Comparison of ENCODE assay signal across 22 cellular contexts in genomic region chr6:6842301-6842700, GRCh38.
DNase-seq lines count a peak whose midpoint lies in the region; ATAC-seq, FAIRE-seq and TF ChIP-seq lines count a peak whose summit lies in the region.
"Had no signal": no experiment of that assay in that cellular context is flagged by ENCODE, and none has a peak within 500 bp of the region (broad histone marks: within the 10 kb centered on the region; RNA-seq: fewer than 3 reads in every experiment).

No MANE protein-coding gene starts in this region.

- no peaks in the 10 kb centered on the region for H4K20me1 ChIP-seq in hepatocyte (ENCODE audit: insufficient read depth, poor library complexity, severe bottlenecking)
- H4K20me1 ChIP-seq: BLaER1 treated with 17β-estradiol and CSF1 and Interleukin-3, amounts not matched to agents 10 nM and 100 nM had no signal

- FAIRE-seq in bronchial epithelial cell (lab: Jason Lieb, UNC) (no peak), urothelium cell line (lab: Jason Lieb, UNC) (no peak), frontal cortex (lab: Jason Lieb, UNC) (no peak)
- FAIRE-seq: GM18507, H54 had no signal

- POLR2A ChIA-PET in MCF 10A (lab: Yijun Ruan, JAX), result interaction anchor here (0.6 to 2.7 kb wide), 5 partner anchors 16 to 704 kb away, joined by 3 to 21 read pairs (median 4); no protein-coding TSS in a partner anchor

- TF ChIP-seq POLR2A in breast epithelium (IDR thresholded peaks at IDR 0.05), result no peak

- H3K4me3 ChIP-seq in breast epithelium (no peak overlapping the region), bronchial epithelial cell (ENCODE audit: low read depth, low read length) (no peak overlapping the region), hepatocyte (no peak overlapping the region)
- H3K4me3 ChIP-seq: BLaER1 treated with 17β-estradiol and CSF1 and Interleukin-3, amounts not matched to agents 10 nM and 100 nM; SJSA1 had no signal

- no peaks in the 10 kb centered on the region for H3K27me3 ChIP-seq in breast epithelium
- no peaks in the 10 kb centered on the region for H3K27me3 ChIP-seq in bronchial epithelial cell (ENCODE audit: control insufficient read depth, insufficient read depth, low read length)
- H3K27me3 ChIP-seq in hepatocyte, result no peaks in the 10 kb centered on the region
- H3K27me3 ChIP-seq: BLaER1 treated with 17β-estradiol and CSF1 and Interleukin-3, amounts not matched to agents 10 nM and 100 nM; SJSA1 had no signal

- no peak for TF ChIP-seq CTCF in MCF 10A (IDR thresholded peaks at IDR 0.05; ENCODE audit: unreplicated experiment)
- no peak for TF ChIP-seq CTCF in breast epithelium (IDR thresholded peaks at IDR 0.05)
- TF ChIP-seq CTCF in bronchial epithelial cell (IDR thresholded peaks at IDR 0.05; ENCODE audit: insufficient read depth, low read length, severe bottlenecking), result no peak
- TF ChIP-seq CTCF in hepatocyte (IDR thresholded peaks at IDR 0.05; ENCODE audit: poor library complexity), result no peak

- peaks cover 33% of the 10 kb centered on the region for H3K4me1 Mint-ChIP-seq in MCF 10A (ENCODE audit: insufficient read depth, unreplicated experiment)

- no peak overlapping the region for H3K4me2 ChIP-seq in hepatocyte

- WGBS in hepatocyte (ENCODE audit: low lambda C conversion rate, missing lambda C conversion rate), result 66% methylated on average over 4 of the region's 4 CpGs

- DNase-seq in MCF 10A (ENCODE audit: unreplicated experiment) (no peak), breast epithelium (ENCODE audit: low spot score in 2 of 2) (no peak), bronchial epithelial cell (ENCODE audit: low read depth) (peak; percentile 88), hepatocyte (ENCODE audit: low spot score) (no peak), urothelium cell line (ENCODE audit: low spot score) (peak; percentile 11), frontal cortex (ENCODE audit: low spot score in 2 of 2) (no peak)
- DNase-seq in effector CD4-positive, alpha-beta T cell, result no peak
- DNase-seq: CD4-positive, alpha-beta memory T cell; DND-41; MV-4-11; NCI-H1105 treated with DMSO at 0.1 percent for 48 hours; NCI-H2029 treated with DMSO at 0.1 percent for 48 hours; NCI-H345; NCI-H774; NK-92 treated with Interleukin-12 subunit alpha and Interleukin-12 subunit beta, amount 100 ng/mL, for 24 hours had no signal

- no peaks in the 10 kb centered on the region for H3K4me1 ChIP-seq in breast epithelium
- H3K4me1 ChIP-seq in hepatocyte (ENCODE audit: insufficient read depth), result peaks cover 8% of the 10 kb centered on the region

- CTCF ChIA-PET in MCF 10A (lab: Yijun Ruan, JAX), result interaction anchor here (0.7 to 0.8 kb wide), 2 partner anchors 16 to 864 kb away, joined by 3 to 4 read pairs; no protein-coding TSS in a partner anchor

- H3K9me3 ChIP-seq in breast epithelium (peaks cover 0 to 9% of the 10 kb centered on the region in 2 donors), hepatocyte (ENCODE audit: low read depth) (no peaks in the 10 kb centered on the region)
- H3K9me3 ChIP-seq: SJSA1 had no signal

- H3K27ac ChIP-seq in breast epithelium (no peak overlapping the region), hepatocyte (peak overlapping the region; percentile 85)
- H3K27ac ChIP-seq: 22Rv1, SJSA1 had no signal

- ATAC-seq in GM19328 (IDR thresholded peaks at IDR 0.05; ENCODE audit: unreplicated experiment), result no peak
- ATAC-seq: Panc1 had no signal

- H3K79me2 ChIP-seq in hepatocyte, result no peaks in the 10 kb centered on the region

- intact Hi-C loops in MCF 10A (cut with micrococcal nuclease), result loop anchor here (2.0 kb wide), 1 partner anchor 14 kb away; no protein-coding TSS in a partner anchor
- intact Hi-C loops in breast epithelium (cut with DNase I; ENCODE audit: low total_unique reads), result no loop called here

- H3K36me3 ChIP-seq in breast epithelium (no peaks in the 10 kb centered on the region), bronchial epithelial cell (ENCODE audit: control insufficient read depth, insufficient read depth, low read length) (no peaks in the 10 kb centered on the region), hepatocyte (replicated peaks; ENCODE audit: insufficient read depth, low read depth) (no peaks in the 10 kb centered on the region)
- H3K36me3 ChIP-seq: BLaER1 treated with 17β-estradiol and CSF1 and Interleukin-3, amounts not matched to agents 10 nM and 100 nM; SJSA1 had no signal

- no peak overlapping the region for H2AFZ ChIP-seq in hepatocyte

- peak overlapping the region; percentile 59 for H3K27ac Mint-ChIP-seq in MCF 10A (ENCODE audit: low read depth, unreplicated experiment)
- H3K27ac Mint-ChIP-seq: CD4-positive, alpha-beta memory T cell had no signal

- no peaks in the 10 kb centered on the region for H3K27me3 Mint-ChIP-seq in MCF 10A (ENCODE audit: insufficient read depth, unreplicated experiment)

- peaks cover 13% of the 10 kb centered on the region for H3K9me3 Mint-ChIP-seq in MCF 10A (ENCODE audit: unreplicated experiment)

- no TSS peak for BruUV-seq in MCF 10A (replicated peaks; lab: Mats Ljungman, UMichigan)

- no peak overlapping the region for H3K4me3 Mint-ChIP-seq in MCF 10A (ENCODE audit: unreplicated experiment)
- H3K4me3 Mint-ChIP-seq: CD4-positive, alpha-beta memory T cell had no signal

- no peaks in the 10 kb centered on the region for H3K9me2 ChIP-seq in hepatocyte (replicated peaks; ENCODE audit: insufficient read depth)

- H3K36me3 Mint-ChIP-seq in MCF 10A (ENCODE audit: insufficient read depth, unreplicated experiment), result no peaks in the 10 kb centered on the region

Comparison
In these comparisons a context has a peak if more than half of its experiments do, and no peak if none do; other contexts are left out.
1. DNase-seq: peak in bronchial epithelial cell (single experiment) and urothelium cell line (single experiment); none in MCF 10A (single experiment), breast epithelium (0 of 2), hepatocyte (single experiment), frontal cortex (0 of 2) and effector CD4-positive, alpha-beta T cell (single experiment).